21 cellular contexts compared by ENCODE assay signal in genomic region chr4:122889726-122890125, GRCh38. TPM values are rescaled to one million over a fixed set of nuclear protein-coding genes. Genes with fewer than 3 reads are reported as not detected.
A peak's percentile ranks its signal among the peaks of the same experiment; 100 is the strongest.
DNase-seq lines count a peak whose midpoint lies in the region; ATAC-seq, FAIRE-seq and TF ChIP-seq lines count a peak whose summit lies in the region.
"Had no signal": no experiment of that assay in that cellular context is flagged by ENCODE, and none has a peak within 500 bp of the region (broad histone marks: within the 10 kb centered on the region; RNA-seq: fewer than 3 reads in every experiment).

No MANE protein-coding gene starts in this region.

- ATAC-seq in A549: peak; percentile 59 to 66; a peak in 5 of 6 replicates
- ATAC-seq in HG02973 (IDR thresholded peaks at IDR 0.05; ENCODE audit: unreplicated experiment): peak; percentile 15
- ATAC-seq in mucosa of descending colon: peak; percentile 94
- ATAC-seq in GM18517 (IDR thresholded peaks at IDR 0.05; ENCODE audit: unreplicated experiment): no peak
- ATAC-seq: activated CD4-positive, CD25-positive, alpha-beta regulatory T cell treated with anti-CD3 and anti-CD28 coated beads, Interleukin-2, amount 50 U/mL, for 24 hours; stimulated activated memory B cell treated with anti-CD40 and anti-IgM and Interleukin-4, amounts not matched to agents 10 μg/mL and 1 μg/mL and 100 μg/mL, for 72 hours had no signal

- no peak overlapping the region for H2AK5ac ChIP-seq in mesendoderm (ENCODE audit: low read length)

- peak overlapping the region; percentile 68 for H3K4me2 ChIP-seq in A549
- no peak overlapping the region for H3K4me2 ChIP-seq in mesendoderm (ENCODE audit: low read length)

- no peak overlapping the region for H2BK5ac ChIP-seq in mesendoderm (ENCODE audit: low read length)

- intact Hi-C loops in ascending aorta (cut with DNase I): no loop called here
- intact Hi-C loops in mucosa of descending colon (cut with DNase I, micrococcal nuclease): no loop called here

- WGBS in A549 (ENCODE audit: missing lambda C conversion rate): 9% methylated on average over 1 of the region's 1 CpG
- WGBS in mesendoderm (ENCODE audit: extremely low coverage, insufficient coverage, low lambda C conversion rate): no CpG with 5 or more reads among the region's 1 CpG

- H3K9ac ChIP-seq in mesendoderm (ENCODE audit: low read length): no peak overlapping the region

- no peak overlapping the region for H3K4ac ChIP-seq in mesendoderm (ENCODE audit: low read depth, low read length)

- no peak overlapping the region for H3K56ac ChIP-seq in mesendoderm (ENCODE audit: low read length)

- H2BK15ac ChIP-seq in mesendoderm (replicated peaks; ENCODE audit: low read depth): no peak overlapping the region

- H3K27ac ChIP-seq in A549: peak overlapping the region; percentile 73 to 76; a peak in 5 of 6 replicates
- H3K27ac ChIP-seq in ascending aorta: peak overlapping the region; percentile 69 to 71
- H3K27ac ChIP-seq in mesendoderm (ENCODE audit: low read depth, low read length): no peak overlapping the region
- H3K27ac ChIP-seq: SJCRH30 had no signal

- peaks cover 61% of the 10 kb centered on the region for H3K4me1 ChIP-seq in A549
- peaks cover 0 to 15% of the 10 kb centered on the region in 2 donors for H3K4me1 ChIP-seq in ascending aorta
- H3K4me1 ChIP-seq in mucosa of descending colon (ENCODE audit: low read depth): no peaks in the 10 kb centered on the region
- H3K4me1 ChIP-seq in mesendoderm (ENCODE audit: control insufficient read depth, low read depth, low read length): no peaks in the 10 kb centered on the region
- H3K4me1 ChIP-seq: SJCRH30 had no signal

- no peak for TF ChIP-seq CTCF in A549 (IDR thresholded peaks at IDR 0.05)
- no peak for TF ChIP-seq CTCF in ascending aorta (IDR thresholded peaks at IDR 0.05)
- TF ChIP-seq CTCF in mucosa of descending colon (IDR thresholded peaks at IDR 0.05): no peak

- H3K79me1 ChIP-seq in mesendoderm (ENCODE audit: low read length): peaks cover 4% of the 10 kb centered on the region

- no peak overlapping the region for H2BK120ac ChIP-seq in mesendoderm (ENCODE audit: low read depth, low read length)

- no peaks in the 10 kb centered on the region for H3K9me3 ChIP-seq in A549
- no peaks in the 10 kb centered on the region for H3K9me3 ChIP-seq in ascending aorta
- H3K9me3 ChIP-seq in mucosa of descending colon: no peaks in the 10 kb centered on the region
- H3K9me3 ChIP-seq: SJCRH30 had no signal

- no peak for TF ChIP-seq EP300 in A549 (IDR thresholded peaks at IDR 0.05)

- CTCF ChIA-PET in A549 (lab: Yijun Ruan, JAX): no interaction called here

- peaks cover 4% of the 10 kb centered on the region for H3K79me2 ChIP-seq in mesendoderm (ENCODE audit: control insufficient read depth, insufficient read depth, low read length)

- H3K36me3 ChIP-seq in ascending aorta (no peaks in the 10 kb centered on the region), mucosa of descending colon (ENCODE audit: low read depth) (no peaks in the 10 kb centered on the region), mesendoderm (ENCODE audit: control insufficient read depth, insufficient read depth, low read length) (no peaks in the 10 kb centered on the region)

- no peaks in the 10 kb centered on the region for H3K27me3 ChIP-seq in ascending aorta
- no peaks in the 10 kb centered on the region for H3K27me3 ChIP-seq in mesendoderm (ENCODE audit: insufficient read depth, low read length, poor library complexity)
- H3K27me3 ChIP-seq: SJCRH30 had no signal

- no peak for FAIRE-seq in A549 (lab: Jason Lieb, UNC)

- TF ChIP-seq RAD21 in A549 (conservative IDR thresholded peaks at IDR 0.05 in 1 of 2, IDR thresholded peaks at IDR 0.05 in 1 of 2): no peak

- TF ChIP-seq POLR2A in A549 (IDR thresholded peaks at IDR 0.05; ENCODE audit: low read length): no peak

- H3K4me3 ChIP-seq in A549 (no peak overlapping the region), ascending aorta (no peak overlapping the region), mucosa of descending colon (no peak overlapping the region), mesendoderm (ENCODE audit: low read length) (no peak overlapping the region)
- H3K4me3 ChIP-seq: SJCRH30 had no signal

- H3K18ac ChIP-seq in mesendoderm (ENCODE audit: low read length): no peak overlapping the region

- no peak overlapping the region for H4K8ac ChIP-seq in mesendoderm (ENCODE audit: low read depth, low read length)

- POLR2A ChIA-PET in A549 (lab: Yijun Ruan, JAX): no interaction called here

- DNase-seq in A549 (ENCODE audit: low read depth in 1 of 2, low spot score in 1 of 2) (peak in 1 of 2 experiments; percentile 37), ascending aorta (ENCODE audit: low spot score in 2 of 2) (no peak), mucosa of descending colon (peak in 1 of 3 donors; percentile 5), SIG-M5 (lab: John Stamatoyannopoulos, UW) (no peak), mesendoderm (no peak)
- no peak for DNase-seq in activated CD4-positive, alpha-beta T cell treated with anti-CD3 and anti-CD28 coated beads, Interleukin-2, amount 50 U/mL, for 48 hours
- DNase-seq: activated naive CD8-positive, alpha-beta T cell treated with anti-CD3 and anti-CD28 coated beads for 36 hours; DMS79; GOT3; hippocampal formation; islet precursor cell; NCI-H2029 treated with DMSO at 0.1 percent for 48 hours; NCI-H510A; SJCRH30; stimulated activated CD4-positive, alpha-beta T cell treated with anti-CD3 and anti-CD28 coated beads, Interleukin-15, amount 100 ng/mL, for 24 hours; T-helper 9 cell; trophoblast cell had no signal

- no peak overlapping the region for H4K5ac ChIP-seq in mesendoderm (ENCODE audit: low read length)

- no peak overlapping the region for H3K23ac ChIP-seq in mesendoderm (ENCODE audit: low read length)

TF ChIP-seq in A549, 52 proteins besides CTCF, POLR2A, EP300 and RAD21 (continues in another document):
- TF ChIP-seq CBX2 (IDR thresholded peaks at IDR 0.05; ENCODE audit: borderline replicate concordance, low read depth): no peak
- no peak for TF ChIP-seq RFX5 (IDR thresholded peaks at IDR 0.05)
- TF ChIP-seq NPAS2 (CRISPR knock-in tag; IDR thresholded peaks at IDR 0.05; ENCODE audit: borderline replicate concordance): no peak
- TF ChIP-seq CHD2 (IDR thresholded peaks at IDR 0.05; ENCODE audit: low read length, partially characterized antibody): no peak
- TF ChIP-seq CBX8 (IDR thresholded peaks at IDR 0.05): no peak
- no peak for TF ChIP-seq REST (IDR thresholded peaks at IDR 0.05)
- TF ChIP-seq MAX (IDR thresholded peaks at IDR 0.05): no peak
- no peak for TF ChIP-seq PHF8 (IDR thresholded peaks at IDR 0.05; ENCODE audit: borderline replicate concordance, low read depth)
- TF ChIP-seq, protein P1, sequence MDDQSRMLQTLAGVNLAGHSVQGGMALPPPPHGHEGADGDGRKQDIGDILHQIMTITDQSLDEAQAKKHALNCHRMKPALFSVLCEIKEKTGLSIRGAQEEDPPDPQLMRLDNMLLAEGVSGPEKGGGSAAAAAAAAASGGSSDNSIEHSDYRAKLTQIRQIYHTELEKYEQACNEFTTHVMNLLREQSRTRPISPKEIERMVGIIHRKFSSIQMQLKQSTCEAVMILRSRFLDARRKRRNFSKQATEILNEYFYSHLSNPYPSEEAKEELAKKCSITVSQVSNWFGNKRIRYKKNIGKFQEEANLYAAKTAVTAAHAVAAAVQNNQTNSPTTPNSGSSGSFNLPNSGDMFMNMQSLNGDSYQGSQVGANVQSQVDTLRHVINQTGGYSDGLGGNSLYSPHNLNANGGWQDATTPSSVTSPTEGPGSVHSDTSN (IDR thresholded peaks at IDR 0.05): no peak
- no peak for TF ChIP-seq RARB (CRISPR knock-in tag; IDR thresholded peaks at IDR 0.05)

RNA-seq across cellular contexts. Expression of gene NUDT6, which starts 32.7 kb away (rescaled TPM):
- 10.2 and 12.7 TPM in 2 replicates for polyA plus RNA-seq in A549 (2011; rRNA removed)
- 5.2 and 6.0 TPM in 2 replicates for polyA plus RNA-seq in A549 (2012; cell fraction: cytosol; rRNA removed)
- 4.3 and 4.7 TPM in 2 replicates for polyA plus RNA-seq in A549 (2012; cell fraction: nucleus; rRNA removed)
- polyA plus RNA-seq in A549 (2017; fragmentation: RNase III; extraction: RNeasy Plus Mini Kit Qiagen cat#74134 plus additional on column Dnase treatment): 8.7 to 10.4 TPM (median 9.9 TPM) in 3 replicates
- polyA minus RNA-seq in A549 (2011; rRNA and poly(A)+ RNA removed): 3.3 and 4.1 TPM in 2 replicates
- total RNA-seq in ascending aorta: 11.6 TPM
- 10 to 100 TPM in 1 of 3 donors, 1 to 10 TPM in 2; 5.3 to 11.2 (median 5.6) TPM for total RNA-seq in mucosa of descending colon
- polyA plus RNA-seq in mesendoderm (2013, experiment 1 of 2): 2.1 TPM
- 2.1 TPM for polyA plus RNA-seq in mesendoderm (2013, experiment 2 of 2)
